ENCODE assay signal across 22 cellular contexts in genomic region chr6:129646140-129646569, GRCh38.
DNase-seq lines count a peak whose midpoint lies in the region; ATAC-seq and TF ChIP-seq lines count a peak whose summit lies in the region.
"Had no signal": no experiment of that assay in that cellular context is flagged by ENCODE, and none has a peak within 500 bp of the region (broad histone marks: within the 10 kb centered on the region; RNA-seq: fewer than 3 reads in every experiment).

No MANE protein-coding gene starts in this region.

- H2AK5ac ChIP-seq in mesendoderm (ENCODE audit: low read length), result no peak overlapping the region

- H3K56ac ChIP-seq in mesendoderm (ENCODE audit: low read length), result no peak overlapping the region

- peak overlapping the region; percentile 36 for H2BK15ac ChIP-seq in mesendoderm (replicated peaks; ENCODE audit: low read depth)

- peak overlapping the region in 4 of 5 donors; percentile 38 to 86 (median 66) for H3K27ac ChIP-seq in adrenal gland
- no peak overlapping the region for H3K27ac ChIP-seq in mesendoderm (ENCODE audit: low read depth, low read length)
- peak overlapping the region in 3 of 4 donors; percentile 46 to 75 (median 69) for H3K27ac ChIP-seq in upper lobe of left lung
- H3K27ac ChIP-seq: 22Rv1, BLaER1 had no signal

- H3K4me3 ChIP-seq in adrenal gland (no peak overlapping the region), mesendoderm (ENCODE audit: low read length) (no peak overlapping the region), upper lobe of left lung (no peak overlapping the region)
- H3K4me3 ChIP-seq: BLaER1, thoracic aorta had no signal

- H3K79me1 ChIP-seq in mesendoderm (ENCODE audit: low read length), result no peaks in the 10 kb centered on the region

- H2BK120ac ChIP-seq in mesendoderm (ENCODE audit: low read depth, low read length), result no peak overlapping the region

- H3K36me3 ChIP-seq in adrenal gland (replicated peaks in 1 of 2) (no peaks in the 10 kb centered on the region), mesendoderm (ENCODE audit: control insufficient read depth, insufficient read depth, low read length) (no peaks in the 10 kb centered on the region), upper lobe of left lung (peaks cover 0 to under 1% (median 0%) of the 10 kb centered on the region in 4 donors)
- H3K36me3 ChIP-seq: BLaER1, thoracic aorta had no signal

- intact Hi-C loops in adrenal gland (cut with DNase I), result no loop called here

- H3K4ac ChIP-seq in mesendoderm (ENCODE audit: low read depth, low read length), result no peak overlapping the region

- no peak overlapping the region for H3K4me2 ChIP-seq in mesendoderm (ENCODE audit: low read length)
- H3K4me2 ChIP-seq: BLaER1 had no signal

- TF ChIP-seq POLR2A in adrenal gland (IDR thresholded peaks at IDR 0.05), result no peak
- TF ChIP-seq POLR2A in upper lobe of left lung (IDR thresholded peaks at IDR 0.05), result no peak

- no peak overlapping the region for H3K9ac ChIP-seq in mesendoderm (ENCODE audit: low read length)
- H3K9ac ChIP-seq: BLaER1 had no signal

- H3K27me3 ChIP-seq in adrenal gland, result no peaks in the 10 kb centered on the region
- no peaks in the 10 kb centered on the region for H3K27me3 ChIP-seq in mesendoderm (ENCODE audit: insufficient read depth, low read length, poor library complexity)
- no peaks in the 10 kb centered on the region for H3K27me3 ChIP-seq in upper lobe of left lung
- H3K27me3 ChIP-seq: BLaER1 had no signal

- H4K8ac ChIP-seq in mesendoderm (ENCODE audit: low read depth, low read length), result no peak overlapping the region

- H3K79me2 ChIP-seq in mesendoderm (ENCODE audit: control insufficient read depth, insufficient read depth, low read length), result no peaks in the 10 kb centered on the region

- 73 to 79% (median 75%) methylated on average over 2 of the region's 2 CpGs for WGBS in adrenal gland, 4 donors
- no CpG with 5 or more reads among the region's 2 CpGs for WGBS in mesendoderm (ENCODE audit: extremely low coverage, insufficient coverage, low lambda C conversion rate)
- WGBS in upper lobe of left lung, 2 donors, result 65 to 81% methylated on average over 2 of the region's 2 CpGs

- DNase-seq in DMS53 (lab: John Stamatoyannopoulos, UW) (peak; percentile 40), DMS53 treated with DMSO at 0.1 percent for 48 hours (lab: John Stamatoyannopoulos, UW; ENCODE audit: unreplicated experiment) (no peak), adrenal gland (no peak), mesendoderm (no peak), upper lobe of left lung (no peak), NCI-H1417 treated with DMSO at 0.1 percent for 48 hours (lab: John Stamatoyannopoulos, UW) (no peak), NCI-H1092 (lab: John Stamatoyannopoulos, UW) (no peak)
- DNase-seq: activated CD4-positive, CD25-positive, alpha-beta regulatory T cell; activated CD8-positive, alpha-beta memory T cell treated with anti-CD3 and anti-CD28 coated beads, Interleukin-2, amount 10 ng/mL, durations not matched to agents 7 days and 5 days; activated gamma-delta T cell; aorta; DMS 273 treated with DMSO at 0.1 percent for 48 hours; KBM-7; NCI-H1417; NK-92 treated with Interleukin-12 subunit alpha and Interleukin-12 subunit beta, amount 100 ng/mL, for 24 hours; right cardiac atrium; Right ventricle myocardium superior; T-helper 17 cell had no signal

- TF ChIP-seq CTCF in adrenal gland (IDR thresholded peaks at IDR 0.05), result no peak
- TF ChIP-seq CTCF in upper lobe of left lung (IDR thresholded peaks at IDR 0.05), result no peak

- H3K23ac ChIP-seq in mesendoderm (ENCODE audit: low read length), result no peak overlapping the region

- H3K9me3 ChIP-seq in adrenal gland (replicated peaks in 1 of 3), result no peaks in the 10 kb centered on the region
- H3K9me3 ChIP-seq in upper lobe of left lung, result no peaks in the 10 kb centered on the region
- H3K9me3 ChIP-seq: BLaER1, thoracic aorta had no signal

- H4K5ac ChIP-seq in mesendoderm (ENCODE audit: low read length), result no peak overlapping the region

- peaks cover 43 to 65% of the 10 kb centered on the region in 2 donors for H3K4me1 ChIP-seq in adrenal gland (replicated peaks in 1 of 2)
- H3K4me1 ChIP-seq in mesendoderm (ENCODE audit: control insufficient read depth, low read depth, low read length), result no peaks in the 10 kb centered on the region
- H3K4me1 ChIP-seq in upper lobe of left lung, result peaks cover 23 to 55% (median 41%) of the 10 kb centered on the region in 4 donors

- TF ChIP-seq EP300 in upper lobe of left lung (IDR thresholded peaks at IDR 0.05), result no peak

- no peak overlapping the region for H3K18ac ChIP-seq in mesendoderm (ENCODE audit: low read length)

- no peak for ATAC-seq in upper lobe of left lung (ENCODE audit: low FRiP score in 2 of 2)
- ATAC-seq in GM18868 (IDR thresholded peaks at IDR 0.05; ENCODE audit: unreplicated experiment), result no peak
- ATAC-seq: activated CD8-positive, alpha-beta memory T cell treated with anti-CD3 and anti-CD28 coated beads, Interleukin-2, amount 10 ng/mL, durations not matched to agents 7 days and 5 days; T-helper 17 cell had no signal

- H2BK5ac ChIP-seq in mesendoderm (ENCODE audit: low read length), result no peak overlapping the region
